Comparison of ENCODE assay signal across 1 cellular context in genomic region chr1:231194843-231195516, GRCh38.
TF ChIP-seq lines count a peak whose summit lies in the region.

No MANE protein-coding gene starts in this region.

TF ChIP-seq in HepG2, 621 proteins besides CTCF, POLR2A, EP300 and RAD21 (continued from another document and continues in another):
- TF ChIP-seq PRDM10 (CRISPR knock-in tag; IDR thresholded peaks at IDR 0.05; ENCODE audit: low read depth): no peak
- peak; percentile 82 for TF ChIP-seq HDAC1 (CRISPR knock-in tag; IDR thresholded peaks at IDR 0.05)
- peak; percentile 59; the same call in 1 of the 2 replicates for TF ChIP-seq ZNF317 (CRISPR knock-in tag; IDR thresholded peaks at IDR 0.05)
- TF ChIP-seq RBM22 (optimal IDR thresholded peaks at IDR 0.05; ENCODE audit: low read length): no peak
- peak; percentile 22; the same call in 1 of the 2 replicates for TF ChIP-seq DMAP1 (CRISPR knock-in tag; IDR thresholded peaks at IDR 0.05)
- TF ChIP-seq ZNF350 (CRISPR knock-in tag; IDR thresholded peaks at IDR 0.05; ENCODE audit: borderline replicate concordance, low read depth): no peak
- no peak for TF ChIP-seq ZNF382 (CRISPR knock-in tag; IDR thresholded peaks at IDR 0.05; ENCODE audit: borderline replicate concordance)
- TF ChIP-seq, protein P1, sequence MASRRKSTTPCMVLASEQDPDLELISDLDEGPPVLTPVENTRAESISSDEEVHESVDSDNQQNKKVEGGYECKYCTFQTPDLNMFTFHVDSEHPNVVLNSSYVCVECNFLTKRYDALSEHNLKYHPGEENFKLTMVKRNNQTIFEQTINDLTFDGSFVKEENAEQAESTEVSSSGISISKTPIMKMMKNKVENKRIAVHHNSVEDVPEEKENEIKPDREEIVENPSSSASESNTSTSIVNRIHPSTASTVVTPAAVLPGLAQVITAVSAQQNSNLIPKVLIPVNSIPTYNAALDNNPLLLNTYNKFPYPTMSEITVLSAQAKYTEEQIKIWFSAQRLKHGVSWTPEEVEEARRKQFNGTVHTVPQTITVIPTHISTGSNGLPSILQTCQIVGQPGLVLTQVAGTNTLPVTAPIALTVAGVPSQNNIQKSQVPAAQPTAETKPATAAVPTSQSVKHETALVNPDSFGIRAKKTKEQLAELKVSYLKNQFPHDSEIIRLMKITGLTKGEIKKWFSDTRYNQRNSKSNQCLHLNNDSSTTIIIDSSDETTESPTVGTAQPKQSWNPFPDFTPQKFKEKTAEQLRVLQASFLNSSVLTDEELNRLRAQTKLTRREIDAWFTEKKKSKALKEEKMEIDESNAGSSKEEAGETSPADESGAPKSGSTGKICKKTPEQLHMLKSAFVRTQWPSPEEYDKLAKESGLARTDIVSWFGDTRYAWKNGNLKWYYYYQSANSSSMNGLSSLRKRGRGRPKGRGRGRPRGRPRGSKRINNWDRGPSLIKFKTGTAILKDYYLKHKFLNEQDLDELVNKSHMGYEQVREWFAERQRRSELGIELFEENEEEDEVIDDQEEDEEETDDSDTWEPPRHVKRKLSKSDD (CRISPR knock-in tag; IDR thresholded peaks at IDR 0.05; ENCODE audit: low read depth): no peak
- TF ChIP-seq, protein P2, sequence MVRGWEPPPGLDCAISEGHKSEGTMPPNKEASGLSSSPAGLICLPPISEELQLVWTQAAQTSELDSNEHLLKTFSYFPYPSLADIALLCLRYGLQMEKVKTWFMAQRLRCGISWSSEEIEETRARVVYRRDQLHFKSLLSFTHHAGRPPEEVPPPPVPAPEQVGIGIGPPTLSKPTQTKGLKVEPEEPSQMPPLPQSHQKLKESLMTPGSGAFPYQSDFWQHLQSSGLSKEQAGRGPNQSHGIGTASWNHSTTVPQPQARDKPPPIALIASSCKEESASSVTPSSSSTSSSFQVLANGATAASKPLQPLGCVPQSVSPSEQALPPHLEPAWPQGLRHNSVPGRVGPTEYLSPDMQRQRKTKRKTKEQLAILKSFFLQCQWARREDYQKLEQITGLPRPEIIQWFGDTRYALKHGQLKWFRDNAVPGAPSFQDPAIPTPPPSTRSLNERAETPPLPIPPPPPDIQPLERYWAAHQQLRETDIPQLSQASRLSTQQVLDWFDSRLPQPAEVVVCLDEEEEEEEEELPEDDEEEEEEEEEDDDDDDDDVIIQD (CRISPR knock-in tag; IDR thresholded peaks at IDR 0.05; ENCODE audit: low read depth): 0 out of 2 replicates have a peak, but pooled peaks have one; percentile 18
- peak; percentile 83 for TF ChIP-seq ZMYM2 (CRISPR knock-in tag; IDR thresholded peaks at IDR 0.05)
- TF ChIP-seq SOX6 (IDR thresholded peaks at IDR 0.05): no peak
- TF ChIP-seq SOX6 (CRISPR knock-in tag; IDR thresholded peaks at IDR 0.05): peak; percentile 89
- peak; percentile 78; the same call in 1 of the 2 replicates for TF ChIP-seq SPEN (CRISPR knock-in tag; IDR thresholded peaks at IDR 0.05; ENCODE audit: low read depth)
- TF ChIP-seq SRSF9 (IDR thresholded peaks at IDR 0.05; ENCODE audit: borderline replicate concordance, insufficient read depth, low read depth, low read length, poor library complexity, severe bottlenecking): no peak
- TF ChIP-seq, protein P3, sequence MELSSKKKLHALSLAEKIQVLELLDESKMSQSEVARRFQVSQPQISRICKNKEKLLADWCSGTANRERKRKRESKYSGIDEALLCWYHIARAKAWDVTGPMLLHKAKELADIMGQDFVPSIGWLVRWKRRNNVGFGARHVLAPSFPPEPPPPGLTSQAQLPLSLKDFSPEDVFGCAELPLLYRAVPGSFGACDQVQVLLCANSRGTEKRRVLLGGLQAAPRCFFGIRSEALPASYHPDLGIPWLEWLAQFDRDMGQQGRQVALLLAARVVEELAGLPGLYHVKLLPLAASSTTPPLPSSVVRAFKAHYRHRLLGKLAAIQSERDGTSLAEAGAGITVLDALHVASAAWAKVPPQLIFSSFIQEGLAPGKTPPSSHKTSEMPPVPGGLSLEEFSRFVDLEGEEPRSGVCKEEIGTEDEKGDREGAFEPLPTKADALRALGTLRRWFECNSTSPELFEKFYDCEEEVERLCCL (CRISPR knock-in tag; IDR thresholded peaks at IDR 0.05; ENCODE audit: borderline replicate concordance): no peak
- TF ChIP-seq HOXA3 (CRISPR knock-in tag; IDR thresholded peaks at IDR 0.05): 0 out of 2 replicates have a peak, but pooled peaks have one; percentile 49
- 0 out of 2 replicates have a peak, but pooled peaks have one; percentile 41 for TF ChIP-seq ZNF614 (CRISPR knock-in tag; IDR thresholded peaks at IDR 0.05; ENCODE audit: borderline replicate concordance)
- TF ChIP-seq PHB2 (IDR thresholded peaks at IDR 0.05; ENCODE audit: partially characterized antibody): no peak
- TF ChIP-seq ZNF773 (CRISPR knock-in tag; IDR thresholded peaks at IDR 0.05; ENCODE audit: borderline replicate concordance): no peak
- TF ChIP-seq IRX3 (CRISPR knock-in tag; IDR thresholded peaks at IDR 0.05; ENCODE audit: borderline replicate concordance, low read depth): no peak
- no peak for TF ChIP-seq FOXM1 (CRISPR knock-in tag; IDR thresholded peaks at IDR 0.05)
- TF ChIP-seq YEATS4 (CRISPR knock-in tag; IDR thresholded peaks at IDR 0.05; ENCODE audit: borderline replicate concordance): no peak
- no peak for TF ChIP-seq TBL1XR1 (IDR thresholded peaks at IDR 0.05; ENCODE audit: borderline replicate concordance, low read length, partially characterized antibody)
- no peak for TF ChIP-seq ZNF720 (CRISPR knock-in tag; IDR thresholded peaks at IDR 0.05)
- TF ChIP-seq ZNF83 (CRISPR knock-in tag; IDR thresholded peaks at IDR 0.05; ENCODE audit: borderline replicate concordance): no peak
- 0 out of 2 replicates have a peak, but pooled peaks have one; percentile 34 for TF ChIP-seq ZNF232 (CRISPR knock-in tag; IDR thresholded peaks at IDR 0.05; ENCODE audit: borderline replicate concordance)
- no peak for TF ChIP-seq KDM2A (CRISPR knock-in tag; IDR thresholded peaks at IDR 0.05; ENCODE audit: borderline replicate concordance, low read depth)
- no peak for TF ChIP-seq ZSCAN20 (CRISPR knock-in tag; IDR thresholded peaks at IDR 0.05; ENCODE audit: borderline replicate concordance)
- no peak for TF ChIP-seq PLRG1 (conservative IDR thresholded peaks at IDR 0.05)
- no peak for TF ChIP-seq TBP (CRISPR knock-in tag; IDR thresholded peaks at IDR 0.05)
- TF ChIP-seq SP2 (CRISPR knock-in tag; IDR thresholded peaks at IDR 0.05): no peak
- TF ChIP-seq MAFG (CRISPR knock-in tag; IDR thresholded peaks at IDR 0.05): no peak
- TF ChIP-seq ZNF841 (CRISPR knock-in tag; IDR thresholded peaks at IDR 0.05; ENCODE audit: borderline replicate concordance): no peak
- no peak for TF ChIP-seq NR0B2 (CRISPR knock-in tag; IDR thresholded peaks at IDR 0.05)
- no peak for TF ChIP-seq ATF7 (IDR thresholded peaks at IDR 0.05)
- no peak for TF ChIP-seq ATF7 (CRISPR knock-in tag; IDR thresholded peaks at IDR 0.05)
- TF ChIP-seq ZNF572 (CRISPR knock-in tag; IDR thresholded peaks at IDR 0.05): no peak
- TF ChIP-seq LCORL (IDR thresholded peaks at IDR 0.05): no peak
- TF ChIP-seq LCORL (CRISPR knock-in tag; IDR thresholded peaks at IDR 0.05): no peak
- peak; percentile 86 for TF ChIP-seq HDAC2 (CRISPR knock-in tag; IDR thresholded peaks at IDR 0.05)
- TF ChIP-seq ZNF589 (CRISPR knock-in tag; conservative IDR thresholded peaks at IDR 0.05): no peak; the same call in 1 of the 2 replicates
- 0 out of 2 replicates have a peak, but pooled peaks have one; percentile 27 for TF ChIP-seq ZBTB7B (CRISPR knock-in tag; IDR thresholded peaks at IDR 0.05)
- TF ChIP-seq, protein P4, sequence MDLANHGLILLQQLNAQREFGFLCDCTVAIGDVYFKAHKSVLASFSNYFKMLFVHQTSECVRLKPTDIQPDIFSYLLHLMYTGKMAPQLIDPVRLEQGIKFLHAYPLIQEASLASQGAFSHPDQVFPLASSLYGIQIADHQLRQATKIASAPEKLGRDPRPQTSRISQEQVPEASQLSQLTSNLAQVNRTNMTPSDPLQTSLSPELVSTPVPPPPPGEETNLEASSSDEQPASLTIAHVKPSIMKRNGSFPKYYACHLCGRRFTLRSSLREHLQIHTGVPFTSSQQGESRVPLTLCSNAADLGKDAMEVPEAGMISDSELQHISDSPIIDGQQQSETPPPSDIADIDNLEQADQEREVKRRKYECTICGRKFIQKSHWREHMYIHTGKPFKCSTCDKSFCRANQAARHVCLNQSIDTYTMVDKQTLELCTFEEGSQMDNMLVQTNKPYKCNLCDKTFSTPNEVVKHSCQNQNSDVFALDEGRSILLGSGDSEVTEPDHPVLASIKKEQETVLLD (CRISPR knock-in tag; IDR thresholded peaks at IDR 0.05; ENCODE audit: low read depth): no peak
- TF ChIP-seq NR2F2 (IDR thresholded peaks at IDR 0.05; ENCODE audit: borderline replicate concordance, low read depth): peak; percentile 100
- TF ChIP-seq, protein P5, sequence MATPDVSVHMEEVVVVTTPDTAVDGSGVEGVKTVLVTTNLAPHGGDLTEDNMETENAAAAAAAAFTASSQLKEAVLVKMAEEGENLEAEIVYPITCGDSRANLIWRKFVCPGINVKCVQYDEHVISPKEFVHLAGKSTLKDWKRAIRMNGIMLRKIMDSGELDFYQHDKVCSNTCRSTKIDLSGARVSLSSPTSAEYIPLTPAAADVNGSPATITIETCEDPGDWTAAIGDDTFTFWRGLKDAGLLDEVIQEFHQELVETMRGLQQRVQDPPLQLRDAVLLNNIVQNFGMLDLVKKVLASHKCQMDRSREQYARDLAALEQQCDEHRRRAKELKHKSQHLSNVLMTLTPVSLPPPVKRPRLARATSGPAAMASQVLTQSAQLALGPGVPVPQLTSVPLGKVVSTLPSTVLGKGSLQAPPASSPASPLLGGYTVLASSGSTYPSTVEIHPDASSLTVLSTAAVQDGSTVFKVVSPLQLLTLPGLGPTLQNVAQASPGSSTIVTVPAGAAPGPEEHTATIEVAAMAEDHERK (CRISPR knock-in tag; IDR thresholded peaks at IDR 0.05; ENCODE audit: low read depth): no peak
- no peak for TF ChIP-seq HOXA7 (CRISPR knock-in tag; IDR thresholded peaks at IDR 0.05)
- TF ChIP-seq ZNF138 (CRISPR knock-in tag; IDR thresholded peaks at IDR 0.05; ENCODE audit: low read depth): no peak
- TF ChIP-seq ZNF10 (CRISPR knock-in tag; IDR thresholded peaks at IDR 0.05; ENCODE audit: borderline replicate concordance, low read depth): no peak
- TF ChIP-seq CREM (IDR thresholded peaks at IDR 0.05): peak; percentile 79
- TF ChIP-seq CREM (CRISPR knock-in tag; IDR thresholded peaks at IDR 0.05): no peak
- TF ChIP-seq, protein P6, sequence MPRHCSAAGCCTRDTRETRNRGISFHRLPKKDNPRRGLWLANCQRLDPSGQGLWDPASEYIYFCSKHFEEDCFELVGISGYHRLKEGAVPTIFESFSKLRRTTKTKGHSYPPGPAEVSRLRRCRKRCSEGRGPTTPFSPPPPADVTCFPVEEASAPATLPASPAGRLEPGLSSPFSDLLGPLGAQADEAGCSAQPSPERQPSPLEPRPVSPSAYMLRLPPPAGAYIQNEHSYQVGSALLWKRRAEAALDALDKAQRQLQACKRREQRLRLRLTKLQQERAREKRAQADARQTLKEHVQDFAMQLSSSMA (CRISPR knock-in tag; IDR thresholded peaks at IDR 0.05): no peak
- TF ChIP-seq, protein P7, sequence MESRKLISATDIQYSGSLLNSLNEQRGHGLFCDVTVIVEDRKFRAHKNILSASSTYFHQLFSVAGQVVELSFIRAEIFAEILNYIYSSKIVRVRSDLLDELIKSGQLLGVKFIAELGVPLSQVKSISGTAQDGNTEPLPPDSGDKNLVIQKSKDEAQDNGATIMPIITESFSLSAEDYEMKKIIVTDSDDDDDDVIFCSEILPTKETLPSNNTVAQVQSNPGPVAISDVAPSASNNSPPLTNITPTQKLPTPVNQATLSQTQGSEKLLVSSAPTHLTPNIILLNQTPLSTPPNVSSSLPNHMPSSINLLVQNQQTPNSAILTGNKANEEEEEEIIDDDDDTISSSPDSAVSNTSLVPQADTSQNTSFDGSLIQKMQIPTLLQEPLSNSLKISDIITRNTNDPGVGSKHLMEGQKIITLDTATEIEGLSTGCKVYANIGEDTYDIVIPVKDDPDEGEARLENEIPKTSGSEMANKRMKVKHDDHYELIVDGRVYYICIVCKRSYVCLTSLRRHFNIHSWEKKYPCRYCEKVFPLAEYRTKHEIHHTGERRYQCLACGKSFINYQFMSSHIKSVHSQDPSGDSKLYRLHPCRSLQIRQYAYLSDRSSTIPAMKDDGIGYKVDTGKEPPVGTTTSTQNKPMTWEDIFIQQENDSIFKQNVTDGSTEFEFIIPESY (CRISPR knock-in tag; IDR thresholded peaks at IDR 0.05): no peak
